In the genomic region with DNA sequence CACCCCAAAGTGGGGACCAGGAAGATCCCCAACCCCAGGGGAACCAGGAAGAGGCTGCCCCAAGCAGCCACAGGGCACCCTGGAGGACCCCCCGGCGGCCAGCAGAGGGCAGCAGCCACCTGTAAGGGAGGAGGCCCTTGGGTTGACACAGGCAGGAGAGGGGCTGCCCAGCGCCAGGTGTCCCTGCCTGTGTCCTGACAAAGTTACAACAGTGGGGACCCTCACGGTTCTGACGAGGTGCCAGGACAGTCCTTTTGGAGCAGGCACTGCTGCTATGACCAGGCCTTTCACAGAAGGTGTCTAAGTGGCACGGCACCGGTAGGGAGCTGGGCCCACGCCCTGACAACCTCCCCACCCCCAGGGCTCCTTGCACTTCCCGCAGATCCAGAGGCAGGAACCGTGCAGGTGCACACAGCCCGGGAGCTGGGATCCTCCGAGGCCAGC, we compare ENCODE assay signal across 9 cellular contexts.
A peak's percentile ranks its signal among the peaks of the same experiment; 100 is the strongest.
DNase-seq lines count a peak whose midpoint lies in the region; FAIRE-seq and TF ChIP-seq lines count a peak whose summit lies in the region.
"Had no signal": no experiment of that assay in that cellular context is flagged by ENCODE, and none has a peak within 500 bp of the region (broad histone marks: within the 10 kb centered on the region; RNA-seq: fewer than 3 reads in every experiment).

No MANE protein-coding gene starts in this region.

- no peak overlapping the region for H3K4me3 Mint-ChIP-seq in HFFc6
- H3K4me3 Mint-ChIP-seq in activated CD4-positive, alpha-beta memory T cell treated with anti-CD3 and anti-CD28 coated beads for 36 hours: no peak overlapping the region

- H3K9me1 ChIP-seq in endothelial cell of umbilical vein (replicated peaks; ENCODE audit: control insufficient read depth, extremely low read depth, insufficient read depth, low read length): no peaks in the 10 kb centered on the region

- H3K9me3 Mint-ChIP-seq in HFFc6: no peaks in the 10 kb centered on the region; the same call in 1 of the 2 replicates
- peaks cover 4% of the 10 kb centered on the region for H3K9me3 Mint-ChIP-seq in activated CD4-positive, alpha-beta memory T cell treated with anti-CD3 and anti-CD28 coated beads for 36 hours

- no peak for FAIRE-seq in endothelial cell of umbilical vein (lab: Jason Lieb, UNC)
- FAIRE-seq: A204.1 had no signal

- no peaks in the 10 kb centered on the region for H3K4me1 ChIP-seq in endothelial cell of umbilical vein (ENCODE audit: control insufficient read depth, extremely low read depth, insufficient read depth, low read length)

- no peak for TF ChIP-seq POLR2A in endothelial cell of umbilical vein (IDR thresholded peaks at IDR 0.05; ENCODE audit: low read depth, low read length)

- POLR2A ChIA-PET in activated CD4-positive, alpha-beta memory T cell treated with anti-CD3 and anti-CD28 coated beads for 36 hours (lab: Charles Lee): no interaction called here
- POLR2A ChIA-PET in endothelial cell of umbilical vein (lab: Charles Lee): no interaction called here

- CTCF ChIA-PET in activated CD4-positive, alpha-beta memory T cell treated with anti-CD3 and anti-CD28 coated beads for 36 hours (lab: Charles Lee): interaction anchor here (0.6 to 1.5 kb wide), 5 partner anchors 13 to 258 kb away, joined by 3 to 19 read pairs (median 4); no protein-coding TSS in a partner anchor
- CTCF ChIA-PET in endothelial cell of umbilical vein (lab: Charles Lee): interaction anchor here (0.6 to 3.2 kb wide), 8 partner anchors 26 to 1119 kb away, joined by 3 to 31 read pairs (median 4); no protein-coding TSS in a partner anchor

- no peaks in the 10 kb centered on the region for H3K36me3 ChIP-seq in endothelial cell of umbilical vein (ENCODE audit: control insufficient read depth in 2 of 2, extremely low read depth in 1 of 2, insufficient read depth in 2 of 2, low read length in 2 of 2)

- H3K9ac ChIP-seq in endothelial cell of umbilical vein (replicated peaks; ENCODE audit: extremely low read depth, insufficient read depth, low read length): no peak overlapping the region

- H3K36me3 Mint-ChIP-seq in HFFc6 (ENCODE audit: low read depth): no peaks in the 10 kb centered on the region
- no peaks in the 10 kb centered on the region for H3K36me3 Mint-ChIP-seq in activated CD4-positive, alpha-beta memory T cell treated with anti-CD3 and anti-CD28 coated beads for 36 hours

- H2AFZ ChIP-seq in endothelial cell of umbilical vein (ENCODE audit: low read depth, low read length): no peak overlapping the region

- intact Hi-C loops in activated CD4-positive, alpha-beta memory T cell treated with anti-CD3 and anti-CD28 coated beads for 36 hours (cut with micrococcal nuclease): loop anchor here (1.0 to 5.0 kb wide), 2 partner anchors 257 to 408 kb away; no protein-coding TSS in a partner anchor
- intact Hi-C loops in endothelial cell of umbilical vein (cut with micrococcal nuclease): loop anchor here (1.0 to 10.0 kb wide), 2 partner anchors 257 to 405 kb away; no protein-coding TSS in a partner anchor

- no TSS peak for BruUV-seq in endothelial cell of umbilical vein (replicated peaks; lab: Mats Ljungman, UMichigan)

- no peak overlapping the region for H3K4me2 ChIP-seq in endothelial cell of umbilical vein (ENCODE audit: insufficient read depth, low read length)

- no peaks in the 10 kb centered on the region; the same call in 1 of the 2 replicates for H3K4me1 Mint-ChIP-seq in HFFc6 (ENCODE audit: low read depth)
- peaks cover 11% of the 10 kb centered on the region for H3K4me1 Mint-ChIP-seq in activated CD4-positive, alpha-beta memory T cell treated with anti-CD3 and anti-CD28 coated beads for 36 hours (ENCODE audit: low read depth)

- no peaks in the 10 kb centered on the region for H3K9me3 ChIP-seq in endothelial cell of umbilical vein (replicated peaks; ENCODE audit: control insufficient read depth, insufficient read depth, low read length)

- H3K79me2 ChIP-seq in endothelial cell of umbilical vein (ENCODE audit: control insufficient read depth, insufficient read depth, low read length): no peaks in the 10 kb centered on the region

- no peak overlapping the region for H3K27ac Mint-ChIP-seq in HFFc6
- no peak overlapping the region for H3K27ac Mint-ChIP-seq in activated CD4-positive, alpha-beta memory T cell treated with anti-CD3 and anti-CD28 coated beads for 36 hours

- H3K27me3 ChIP-seq in endothelial cell of umbilical vein (ENCODE audit: control insufficient read depth in 2 of 2, insufficient read depth in 2 of 2, low read length in 2 of 2): no peaks in the 10 kb centered on the region

- peak; percentile 82 for DNase-seq in DMS 273 (lab: John Stamatoyannopoulos, UW; ENCODE audit: unreplicated experiment)
- DNase-seq in DMS 273 treated with DMSO at 0.1 percent for 48 hours (lab: John Stamatoyannopoulos, UW): no peak
- DNase-seq in HFFc6: peak; percentile 28
- DNase-seq in NCI-H526 (lab: John Stamatoyannopoulos, UW): peak; percentile 77 to 94
- peak; percentile 76 for DNase-seq in activated CD4-positive, alpha-beta memory T cell treated with anti-CD3 and anti-CD28 coated beads for 36 hours
- DNase-seq in endothelial cell of umbilical vein (ENCODE audit: low read depth, low spot score): peak; percentile 7
- DNase-seq in myocyte (ENCODE audit: low read depth): peak; percentile 0
- peak in 47 of 49 donors; percentile 29 to 86 (median 63) for DNase-seq in substantia nigra (lab: John Stamatoyannopoulos, UW)

- dilution Hi-C loops in endothelial cell of umbilical vein (cut with MboI; ENCODE audit: extremely low pct_ligation_motif_present, low sequenced_read_pairs): no loop called here

- H4K20me1 ChIP-seq in endothelial cell of umbilical vein (replicated peaks; ENCODE audit: control insufficient read depth, extremely low read depth, insufficient read depth, low read length): no peaks in the 10 kb centered on the region

- peaks cover 21% of the 10 kb centered on the region for H3K27me3 Mint-ChIP-seq in HFFc6 (ENCODE audit: insufficient read depth)
- peaks cover 10% of the 10 kb centered on the region for H3K27me3 Mint-ChIP-seq in activated CD4-positive, alpha-beta memory T cell treated with anti-CD3 and anti-CD28 coated beads for 36 hours

- H3K27ac ChIP-seq in endothelial cell of umbilical vein (ENCODE audit: insufficient read depth, low read depth, low read length) (no peak overlapping the region), substantia nigra (ENCODE audit: low read depth, low read length, poor library complexity, severe bottlenecking) (no peak overlapping the region)

- H3K4me3 ChIP-seq in endothelial cell of umbilical vein (replicated peaks in 1 of 3; ENCODE audit: insufficient read depth in 1 of 3, low read depth in 1 of 3, low read length in 3 of 3): no peak overlapping the region

- TF ChIP-seq CTCF in HFFc6 (IDR thresholded peaks at IDR 0.05): peak; percentile 94
- TF ChIP-seq CTCF in endothelial cell of umbilical vein (IDR thresholded peaks at IDR 0.05; ENCODE audit: extremely low read depth in 1 of 2, insufficient read depth in 1 of 2, low read depth in 1 of 2, low read length in 2 of 2): peak; percentile 67 to 88

TF ChIP-seq in endothelial cell of umbilical vein, 7 proteins besides CTCF, POLR2A, EP300 and RAD21:
- TF ChIP-seq EZH2 (IDR thresholded peaks at IDR 0.05; ENCODE audit: borderline replicate concordance, low read depth, low read length, severe bottlenecking): no peak
TF ChIP-seq in endothelial cell of umbilical vein: peak in this region for 0.
